8 cellular contexts compared by ENCODE assay signal in genomic region chr6:43635387-43636311, GRCh38. TPM values are rescaled to one million over a fixed set of nuclear protein-coding genes. Genes with fewer than 3 reads are reported as not detected.
DNase-seq lines count a peak whose midpoint lies in the region; ATAC-seq and TF ChIP-seq lines count a peak whose summit lies in the region.

A gene with protein sequence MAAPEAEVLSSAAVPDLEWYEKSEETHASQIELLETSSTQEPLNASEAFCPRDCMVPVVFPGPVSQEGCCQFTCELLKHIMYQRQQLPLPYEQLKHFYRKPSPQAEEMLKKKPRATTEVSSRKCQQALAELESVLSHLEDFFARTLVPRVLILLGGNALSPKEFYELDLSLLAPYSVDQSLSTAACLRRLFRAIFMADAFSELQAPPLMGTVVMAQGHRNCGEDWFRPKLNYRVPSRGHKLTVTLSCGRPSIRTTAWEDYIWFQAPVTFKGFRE (plus strand): TSS chr6:43635840. CDS start chr6:43635876, 36 bp downstream.

- peak within 1 kb of the TSS; percentile 58 for H3K27ac ChIP-seq in colonic mucosa

- no peaks in the 10 kb centered on the region for H3K9me3 ChIP-seq in BE2C
- no peaks in the 10 kb centered on the region for H3K9me3 ChIP-seq in colonic mucosa

- DNase-seq in BE2C, result peak; percentile 87
- peak; percentile 48 for DNase-seq in NCI-H526 treated with DMSO at 0.1 percent for 48 hours (lab: John Stamatoyannopoulos, UW)
- DNase-seq in activated CD4-positive, alpha-beta T cell treated with anti-CD3 and anti-CD28 coated beads, Interleukin-2, amount 10 ng/mL, durations not matched to agents 24 days and 14 days, result peak; percentile 97
- peak; percentile 95 for DNase-seq in colonic mucosa
- DNase-seq in left kidney (ENCODE audit: low read depth, low spot score), result peak; percentile 95
- peak; percentile 85 for DNase-seq in stimulated activated CD4-positive, alpha-beta T cell treated with anti-CD3 and anti-CD28 coated beads, Interleukin-1b, Interleukin-23, amount 100 ng/mL, for 48 hours

- H3K27ac Mint-ChIP-seq in activated CD4-positive, alpha-beta T cell treated with anti-CD3 and anti-CD28 coated beads, Interleukin-2, amount 10 ng/mL, durations not matched to agents 24 days and 14 days, result peak within 1 kb of the TSS; percentile 96

- H3K4me3 ChIP-seq in BE2C (ENCODE audit: low read depth, low read length) (peak within 1 kb of the TSS; percentile 99), colonic mucosa (peak within 1 kb of the TSS; percentile 60)

- intact Hi-C loops in activated CD4-positive, alpha-beta T cell treated with anti-CD3 and anti-CD28 coated beads, Interleukin-2, amount 10 ng/mL, durations not matched to agents 24 days and 14 days (cut with micrococcal nuclease), result loop anchor here (1.0 to 10.0 kb wide), 3 partner anchors 10 to 439 kb away; partner anchors contain the start of gene RSPH9
- intact Hi-C loops in colonic mucosa (cut with DNase I), result no loop called here

- TF ChIP-seq CTCF in BE2C (IDR thresholded peaks at IDR 0.05; ENCODE audit: low read depth, low read length), result no peak
- no peak for TF ChIP-seq CTCF in colonic mucosa (IDR thresholded peaks at IDR 0.05)

- peak within 1 kb of the TSS; percentile 99 for H3K4me3 Mint-ChIP-seq in activated CD4-positive, alpha-beta T cell treated with anti-CD3 and anti-CD28 coated beads, Interleukin-2, amount 10 ng/mL, durations not matched to agents 24 days and 14 days

- ATAC-seq in GM19324 (IDR thresholded peaks at IDR 0.05; ENCODE audit: low FRiP score, unreplicated experiment) (peak; percentile 80), HG03520 (IDR thresholded peaks at IDR 0.05; ENCODE audit: unreplicated experiment) (peak; percentile 75)

- peaks cover 40% of the 10 kb centered on the region for H3K4me1 Mint-ChIP-seq in activated CD4-positive, alpha-beta T cell treated with anti-CD3 and anti-CD28 coated beads, Interleukin-2, amount 10 ng/mL, durations not matched to agents 24 days and 14 days

- H3K4me1 ChIP-seq in BE2C (peaks cover 19% of the 10 kb centered on the region), colonic mucosa (peaks cover 15% of the 10 kb centered on the region)

- no peaks in the 10 kb centered on the region for H3K27me3 Mint-ChIP-seq in activated CD4-positive, alpha-beta T cell treated with anti-CD3 and anti-CD28 coated beads, Interleukin-2, amount 10 ng/mL, durations not matched to agents 24 days and 14 days

- H3K36me3 Mint-ChIP-seq in activated CD4-positive, alpha-beta T cell treated with anti-CD3 and anti-CD28 coated beads, Interleukin-2, amount 10 ng/mL, durations not matched to agents 24 days and 14 days (ENCODE audit: low read depth), result peaks cover 34% of the 10 kb centered on the region

- no peaks in the 10 kb centered on the region for H3K9me3 Mint-ChIP-seq in activated CD4-positive, alpha-beta T cell treated with anti-CD3 and anti-CD28 coated beads, Interleukin-2, amount 10 ng/mL, durations not matched to agents 24 days and 14 days

- H3K36me3 ChIP-seq in BE2C, result peaks cover 37% of the 10 kb centered on the region
- peaks cover 13% of the 10 kb centered on the region for H3K36me3 ChIP-seq in colonic mucosa

- H3K9ac ChIP-seq in colonic mucosa (ENCODE audit: low read depth in 2 of 2, low read length in 2 of 2), result peak within 1 kb of the TSS; percentile 83 to 99

- no peaks in the 10 kb centered on the region for H3K27me3 ChIP-seq in BE2C
- no peaks in the 10 kb centered on the region for H3K27me3 ChIP-seq in colonic mucosa

RNA-seq across cellular contexts. Expression of the gene that starts here (rescaled TPM):
- 189 TPM for polyA plus RNA-seq in BE2C (2012; ENCODE audit: insufficient read depth, insufficient read length, low read depth)
- 36.3 and 40.2 TPM in 2 replicates for total RNA-seq in activated CD4-positive, alpha-beta T cell treated with anti-CD3 and anti-CD28 coated beads, Interleukin-2, amount 10 ng/mL, durations not matched to agents 24 days and 14 days
- total RNA-seq in colonic mucosa, result 10 to 100 TPM; 47.7 to 48.8 TPM

Comparison
In these comparisons a context has a peak if more than half of its experiments do, and no peak if none do; other contexts are left out.
1. Peak in every context shown above with its lines: DNase-seq, ATAC-seq, H3K4me3 ChIP-seq and H3K27ac ChIP-seq.